In the genomic region with DNA sequence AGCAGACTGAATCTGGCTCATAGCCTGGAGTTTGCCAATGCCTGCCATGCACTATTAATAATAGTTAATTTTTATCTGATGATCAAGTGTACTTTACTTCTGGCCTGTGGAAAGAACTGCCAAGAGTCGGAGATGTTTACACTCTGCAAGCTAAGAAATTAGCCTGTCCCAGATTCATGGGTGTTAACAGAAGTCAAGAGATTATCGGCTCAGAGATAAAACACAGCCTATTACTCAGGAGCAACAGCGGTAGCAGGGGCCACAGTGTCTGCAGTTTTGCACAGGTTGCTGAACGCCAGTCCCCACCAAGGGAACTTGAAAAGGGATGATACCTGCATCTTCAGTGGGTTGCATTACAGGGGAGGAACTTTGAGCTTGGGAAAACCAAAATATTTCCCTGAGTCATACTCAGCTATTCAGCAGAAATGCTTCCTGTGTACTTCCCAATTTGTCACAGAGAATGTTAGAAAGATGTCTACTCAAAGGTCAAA, we compare ENCODE assay signal across 13 cellular contexts. TPM values are rescaled to one million over a fixed set of nuclear protein-coding genes. Genes with fewer than 3 reads are reported as not detected.
DNase-seq lines count a peak whose midpoint lies in the region; ATAC-seq, FAIRE-seq and TF ChIP-seq lines count a peak whose summit lies in the region.
"Had no signal": no experiment of that assay in that cellular context is flagged by ENCODE, and none has a peak within 500 bp of the region (broad histone marks: within the 10 kb centered on the region; RNA-seq: fewer than 3 reads in every experiment).

No MANE protein-coding gene starts in this region.

- dilution Hi-C loops in endothelial cell of umbilical vein (cut with MboI; ENCODE audit: extremely low pct_ligation_motif_present, low sequenced_read_pairs) = no loop called here

- H2AFZ ChIP-seq in ACC112 (ENCODE audit: low read length, unreplicated experiment) (peak overlapping the region; percentile 7), endothelial cell of umbilical vein (ENCODE audit: low read depth, low read length) (peak overlapping the region; percentile 5)

- peak overlapping the region; percentile 29 for H3K4me2 ChIP-seq in endothelial cell of umbilical vein (ENCODE audit: insufficient read depth, low read length)

- TF ChIP-seq CTCF in endothelial cell of umbilical vein (IDR thresholded peaks at IDR 0.05; ENCODE audit: extremely low read depth in 1 of 2, insufficient read depth in 1 of 2, low read depth in 1 of 2, low read length in 2 of 2) = no peak

- H3K4me1 ChIP-seq in ACC112 (ENCODE audit: control insufficient read depth, insufficient read depth, low read length, unreplicated experiment) = peaks cover 29% of the 10 kb centered on the region
- H3K4me1 ChIP-seq in endothelial cell of umbilical vein (ENCODE audit: control insufficient read depth, extremely low read depth, insufficient read depth, low read length) = peaks cover 23% of the 10 kb centered on the region
- peaks cover 24 to 38% of the 10 kb centered on the region in 2 donors for H3K4me1 ChIP-seq in muscle layer of duodenum (ENCODE audit: control insufficient read depth in 1 of 2, insufficient read depth in 2 of 2, low read length in 2 of 2)

- POLR2A ChIA-PET in endothelial cell of umbilical vein (lab: Charles Lee) = no interaction called here

- FAIRE-seq in endothelial cell of umbilical vein (lab: Jason Lieb, UNC) = peak; percentile 68

- no peak overlapping the region for H3K9ac ChIP-seq in endothelial cell of umbilical vein (replicated peaks; ENCODE audit: extremely low read depth, insufficient read depth, low read length)

- H3K9me3 ChIP-seq in endothelial cell of umbilical vein (replicated peaks; ENCODE audit: control insufficient read depth, insufficient read depth, low read length) (no peaks in the 10 kb centered on the region), muscle layer of duodenum (ENCODE audit: control insufficient read depth in 1 of 2, low read length in 2 of 2) (no peaks in the 10 kb centered on the region)

- H3K27me3 ChIP-seq in ACC112 (ENCODE audit: insufficient read depth, low read length) = no peaks in the 10 kb centered on the region
- no peaks in the 10 kb centered on the region for H3K27me3 ChIP-seq in endothelial cell of umbilical vein (ENCODE audit: control insufficient read depth in 2 of 2, insufficient read depth in 2 of 2, low read length in 2 of 2)
- H3K27me3 ChIP-seq in muscle layer of duodenum (ENCODE audit: low read depth, low read length) = no peaks in the 10 kb centered on the region

- no TSS peak for BruUV-seq in endothelial cell of umbilical vein (replicated peaks; lab: Mats Ljungman, UMichigan)

- H4K20me1 ChIP-seq in endothelial cell of umbilical vein (replicated peaks; ENCODE audit: control insufficient read depth, extremely low read depth, insufficient read depth, low read length) = no peaks in the 10 kb centered on the region

- H3K36me3 ChIP-seq in ACC112 (ENCODE audit: insufficient read depth, low read length) = no peaks in the 10 kb centered on the region
- H3K36me3 ChIP-seq in endothelial cell of umbilical vein (ENCODE audit: control insufficient read depth in 2 of 2, extremely low read depth in 1 of 2, insufficient read depth in 2 of 2, low read length in 2 of 2) = no peaks in the 10 kb centered on the region
- peaks cover 0 to under 1% of the 10 kb centered on the region in 2 donors for H3K36me3 ChIP-seq in muscle layer of duodenum (ENCODE audit: control insufficient read depth in 1 of 2, insufficient read depth in 2 of 2, low read length in 2 of 2)

- no peak overlapping the region for H3K4me3 ChIP-seq in ACC112 (ENCODE audit: low read depth, low read length)
- no peak overlapping the region for H3K4me3 ChIP-seq in endothelial cell of umbilical vein (replicated peaks in 1 of 3; ENCODE audit: insufficient read depth in 1 of 3, low read depth in 1 of 3, low read length in 3 of 3)
- H3K4me3 ChIP-seq in muscle layer of duodenum (ENCODE audit: low read depth in 1 of 2, low read length in 2 of 2) = peak overlapping the region; percentile 18 to 25
- H3K4me3 ChIP-seq: skin epidermis had no signal

- H3K9me1 ChIP-seq in endothelial cell of umbilical vein (replicated peaks; ENCODE audit: control insufficient read depth, extremely low read depth, insufficient read depth, low read length) = no peaks in the 10 kb centered on the region

- H3K79me2 ChIP-seq in ACC112 (ENCODE audit: control insufficient read depth, insufficient read depth, low read length, unreplicated experiment) (peaks cover 5% of the 10 kb centered on the region), endothelial cell of umbilical vein (ENCODE audit: control insufficient read depth, insufficient read depth, low read length) (no peaks in the 10 kb centered on the region)

- DNase-seq in NCI-H226 (peak; percentile 57), endothelial cell of umbilical vein (ENCODE audit: low read depth, low spot score) (peak; percentile 69), midbrain (lab: John Stamatoyannopoulos, UW) (no peak), NCI-H1092 treated with DMSO at 0.1 percent for 48 hours (lab: John Stamatoyannopoulos, UW) (no peak), NOMO-1 (lab: John Stamatoyannopoulos, UW; ENCODE audit: unreplicated experiment in 2 of 2) (no peak)
- DNase-seq: activated CD4-positive, CD25-positive, alpha-beta regulatory T cell treated with anti-CD3 and anti-CD28 coated beads, Interleukin-2, amount 50 U/mL, for 72 hours; CD8-positive, alpha-beta memory T cell; NCI-H2081 had no signal

- TF ChIP-seq POLR2A in endothelial cell of umbilical vein (IDR thresholded peaks at IDR 0.05; ENCODE audit: low read depth, low read length) = no peak

- peak overlapping the region; percentile 21; the same call in 1 of the 2 replicates for H3K27ac ChIP-seq in ACC112 (ENCODE audit: low read depth, low read length)
- peak overlapping the region; percentile 3 for H3K27ac ChIP-seq in endothelial cell of umbilical vein (ENCODE audit: insufficient read depth, low read depth, low read length)
- peak overlapping the region; percentile 77 for H3K27ac ChIP-seq in muscle layer of duodenum (ENCODE audit: low read length)
- H3K27ac ChIP-seq: skin epidermis had no signal

- CTCF ChIA-PET in endothelial cell of umbilical vein (lab: Charles Lee) = interaction anchor here (1.4 kb wide), 2 partner anchors 12 to 16 kb away, joined by 3 to 8 read pairs; no protein-coding TSS in a partner anchor

- ATAC-seq in HG02973 (IDR thresholded peaks at IDR 0.05; ENCODE audit: unreplicated experiment) = no peak
- ATAC-seq: left colon had no signal

- intact Hi-C loops in endothelial cell of umbilical vein (cut with micrococcal nuclease) = loop anchor here (1.0 kb wide), 1 partner anchor 13 kb away; no protein-coding TSS in a partner anchor

TF ChIP-seq in endothelial cell of umbilical vein, 7 proteins besides CTCF, POLR2A, EP300 and RAD21:
- no peak for TF ChIP-seq JUN (IDR thresholded peaks at IDR 0.05; ENCODE audit: borderline replicate concordance, insufficient read depth, insufficient read length, low read depth)
- TF ChIP-seq FOS (IDR thresholded peaks at IDR 0.05; ENCODE audit: borderline replicate concordance, insufficient read depth, low read length) = peak; percentile 16

RNA-seq across cellular contexts. Expression of a gene that starts 4.3 kb away (rescaled TPM):
- 42.6 and 49.7 TPM in 2 replicates for total RNA-seq in endothelial cell of umbilical vein
- polyA plus RNA-seq in endothelial cell of umbilical vein = 30.5 and 38.6 TPM in 2 replicates
- polyA plus RNA-seq in endothelial cell of umbilical vein (2011; cell fraction: cytosol; rRNA removed) = 53.2 and 62.1 TPM in 2 replicates
- polyA plus RNA-seq in endothelial cell of umbilical vein (2011; cell fraction: nucleus; rRNA removed) = 39.2 and 42.6 TPM in 2 replicates
- polyA plus RNA-seq in endothelial cell of umbilical vein (2012) = 44.9 and 57.0 TPM in 2 replicates
- polyA minus RNA-seq in endothelial cell of umbilical vein = 23.4 and 25.1 TPM in 2 replicates
- polyA minus RNA-seq in endothelial cell of umbilical vein (2011; cell fraction: cytosol; rRNA and poly(A)+ RNA removed) = 29.7 TPM
- polyA minus RNA-seq in endothelial cell of umbilical vein (2011; cell fraction: nucleus; rRNA and poly(A)+ RNA removed) = 12.2 and 17.3 TPM in 2 replicates

RNA-seq across cellular contexts. Expression of a gene that starts 34.5 kb away (rescaled TPM):
- total RNA-seq in endothelial cell of umbilical vein = 30.8 and 31.4 TPM in 2 replicates
- polyA plus RNA-seq in endothelial cell of umbilical vein = 8.3 and 12.8 TPM in 2 replicates
- 15.5 and 17.7 TPM in 2 replicates for polyA plus RNA-seq in endothelial cell of umbilical vein (2011; cell fraction: cytosol; rRNA removed)
- polyA plus RNA-seq in endothelial cell of umbilical vein (2011; cell fraction: nucleus; rRNA removed) = 10.7 and 14.4 TPM in 2 replicates
- polyA plus RNA-seq in endothelial cell of umbilical vein (2012) = 26.7 and 36.1 TPM in 2 replicates
- 10.6 and 12.7 TPM in 2 replicates for polyA minus RNA-seq in endothelial cell of umbilical vein
- 16.5 TPM for polyA minus RNA-seq in endothelial cell of umbilical vein (2011; cell fraction: cytosol; rRNA and poly(A)+ RNA removed)
- 6.1 and 6.9 TPM in 2 replicates for polyA minus RNA-seq in endothelial cell of umbilical vein (2011; cell fraction: nucleus; rRNA and poly(A)+ RNA removed)

RNA-seq across cellular contexts. Expression of a gene that starts 51.5 kb away (rescaled TPM):
- total RNA-seq in endothelial cell of umbilical vein = 1,506 and 1,544 TPM in 2 replicates
- 712 and 1,210 TPM in 2 replicates for polyA plus RNA-seq in endothelial cell of umbilical vein
- polyA plus RNA-seq in endothelial cell of umbilical vein (2011; cell fraction: cytosol; rRNA removed) = 1,730 and 1,737 TPM in 2 replicates
- 533 and 585 TPM in 2 replicates for polyA plus RNA-seq in endothelial cell of umbilical vein (2011; cell fraction: nucleus; rRNA removed)
- polyA plus RNA-seq in endothelial cell of umbilical vein (2012) = 1,981 and 2,150 TPM in 2 replicates
- 252 and 276 TPM in 2 replicates for polyA minus RNA-seq in endothelial cell of umbilical vein
- 328 TPM for polyA minus RNA-seq in endothelial cell of umbilical vein (2011; cell fraction: cytosol; rRNA and poly(A)+ RNA removed)
- 72.1 and 75.3 TPM in 2 replicates for polyA minus RNA-seq in endothelial cell of umbilical vein (2011; cell fraction: nucleus; rRNA and poly(A)+ RNA removed)

Comparison
In these comparisons a context has a peak if more than half of its experiments do, and no peak if none do; other contexts are left out.
1. H3K27ac ChIP-seq: peak in every context shown above with its lines; median percentile 77 in muscle layer of duodenum; 21 in ACC112; 3 in endothelial cell of umbilical vein.
2. H3K4me3 ChIP-seq: peak in muscle layer of duodenum (2 of 2); none in ACC112 (single experiment) and endothelial cell of umbilical vein (0 of 3).
3. DNase-seq: peak in NCI-H226 (single experiment) and endothelial cell of umbilical vein (single experiment); none in midbrain (single experiment), NCI-H1092 treated with DMSO at 0.1 percent for 48 hours (single experiment) and NOMO-1 (0 of 2).